ENCODE assay signal across 14 cellular contexts in genomic region chr3:55417211-55417610, GRCh38.
DNase-seq lines count a peak whose midpoint lies in the region; ATAC-seq and TF ChIP-seq lines count a peak whose summit lies in the region.
"Had no signal": no experiment of that assay in that cellular context is flagged by ENCODE, and none has a peak within 500 bp of the region (broad histone marks: within the 10 kb centered on the region; RNA-seq: fewer than 3 reads in every experiment).

No MANE protein-coding gene starts in this region.

- H3K4me1 ChIP-seq in osteoblast (ENCODE audit: insufficient read depth, low read length): peaks cover 12% of the 10 kb centered on the region
- H3K4me1 ChIP-seq in heart right ventricle: no peaks in the 10 kb centered on the region
- H3K4me1 ChIP-seq: BE2C had no signal

- no peaks in the 10 kb centered on the region for H3K79me2 ChIP-seq in osteoblast (ENCODE audit: insufficient read depth, low read length)

- no peak overlapping the region for H2AFZ ChIP-seq in osteoblast (ENCODE audit: low read length)

- H3K36me3 ChIP-seq in osteoblast (ENCODE audit: insufficient read depth, low read length) (no peaks in the 10 kb centered on the region), heart right ventricle (no peaks in the 10 kb centered on the region)
- H3K36me3 ChIP-seq: BE2C had no signal

- WGBS in heart right ventricle, 2 donors: 86 to 98% methylated on average over 1 of the region's 1 CpG

- H3K27me3 ChIP-seq in osteoblast (ENCODE audit: insufficient read depth, low read length) (no peaks in the 10 kb centered on the region), dorsolateral prefrontal cortex (peaks cover 0 to 2% (median 0%) of the 10 kb centered on the region in 45 donors), heart right ventricle (peaks cover 0 to 4% (median 0%) of the 10 kb centered on the region in 7 donors)
- H3K27me3 ChIP-seq: BE2C had no signal

- H3K4me3 ChIP-seq in LNCaP clone FGC (ENCODE audit: low read depth, low read length): no peak overlapping the region
- no peak overlapping the region for H3K4me3 ChIP-seq in osteoblast (ENCODE audit: insufficient read depth, low read length)
- H3K4me3 ChIP-seq in dorsolateral prefrontal cortex: no peak overlapping the region
- no peak overlapping the region for H3K4me3 ChIP-seq in heart right ventricle
- H3K4me3 ChIP-seq: GM23338 had no signal

- no peak overlapping the region for H3K4me2 ChIP-seq in osteoblast (ENCODE audit: insufficient read depth, low read length)
- H3K4me2 ChIP-seq: GM23338 had no signal

- intact Hi-C loops in dorsolateral prefrontal cortex (cut with DNase I) (no loop called here), heart right ventricle (cut with DNase I) (no loop called here)

- no peak for TF ChIP-seq CTCF in LNCaP clone FGC (IDR thresholded peaks at IDR 0.05; ENCODE audit: control insufficient read depth, extremely low read depth, insufficient read depth)
- TF ChIP-seq CTCF in VCaP (conservative IDR thresholded peaks at IDR 0.05): no peak
- no peak for TF ChIP-seq CTCF in osteoblast (IDR thresholded peaks at IDR 0.05; ENCODE audit: extremely low read depth, low read depth, low read length)
- TF ChIP-seq CTCF in dorsolateral prefrontal cortex (IDR thresholded peaks at IDR 0.05 in 54 of 56, conservative IDR thresholded peaks at IDR 0.05 in 2 of 56; ENCODE audit: low read depth in 1 of 56, partially characterized antibody in 56 of 56): no peak
- TF ChIP-seq CTCF in heart right ventricle (IDR thresholded peaks at IDR 0.05): no peak

- no peaks in the 10 kb centered on the region for H4K20me1 ChIP-seq in osteoblast (ENCODE audit: insufficient read depth, low read length)

- ATAC-seq in HG03025 (IDR thresholded peaks at IDR 0.05; ENCODE audit: low FRiP score, unreplicated experiment) (no peak), heart right ventricle (no peak)
- ATAC-seq: GM23338 had no signal

- H3K27ac ChIP-seq in VCaP: peak overlapping the region; percentile 53
- H3K27ac ChIP-seq in osteoblast (ENCODE audit: low read depth, low read length): peak overlapping the region; percentile 64
- no peak overlapping the region for H3K27ac ChIP-seq in dorsolateral prefrontal cortex
- H3K27ac ChIP-seq in heart right ventricle: no peak overlapping the region

- H3K9me3 ChIP-seq in osteoblast (ENCODE audit: low read depth, low read length): no peaks in the 10 kb centered on the region
- H3K9me3 ChIP-seq in heart right ventricle: peaks cover 0 to 37% (median 6%) of the 10 kb centered on the region in 11 donors
- H3K9me3 ChIP-seq: BE2C had no signal

- DNase-seq in LNCaP clone FGC (ENCODE audit: low read depth) (peak; percentile 53), osteoblast (ENCODE audit: insufficient read length, low spot score, missing footprints) (no peak), NCI-H1436 (lab: John Stamatoyannopoulos, UW) (no peak), dorsolateral prefrontal cortex (no peak), heart right ventricle (no peak)
- DNase-seq: ACHN; BE2C; C1 segment of cervical spinal cord; Caco-2; CD4-positive, CD25-positive, alpha-beta regulatory T cell; HCEC 1CT had no signal

Comparison
In these comparisons a context has a peak if more than half of its experiments do, and no peak if none do; other contexts are left out.
1. H3K27ac ChIP-seq: peak in VCaP (single experiment) and osteoblast (single experiment); none in dorsolateral prefrontal cortex (0 of 59) and heart right ventricle (0 of 10).